In the genomic region with DNA sequence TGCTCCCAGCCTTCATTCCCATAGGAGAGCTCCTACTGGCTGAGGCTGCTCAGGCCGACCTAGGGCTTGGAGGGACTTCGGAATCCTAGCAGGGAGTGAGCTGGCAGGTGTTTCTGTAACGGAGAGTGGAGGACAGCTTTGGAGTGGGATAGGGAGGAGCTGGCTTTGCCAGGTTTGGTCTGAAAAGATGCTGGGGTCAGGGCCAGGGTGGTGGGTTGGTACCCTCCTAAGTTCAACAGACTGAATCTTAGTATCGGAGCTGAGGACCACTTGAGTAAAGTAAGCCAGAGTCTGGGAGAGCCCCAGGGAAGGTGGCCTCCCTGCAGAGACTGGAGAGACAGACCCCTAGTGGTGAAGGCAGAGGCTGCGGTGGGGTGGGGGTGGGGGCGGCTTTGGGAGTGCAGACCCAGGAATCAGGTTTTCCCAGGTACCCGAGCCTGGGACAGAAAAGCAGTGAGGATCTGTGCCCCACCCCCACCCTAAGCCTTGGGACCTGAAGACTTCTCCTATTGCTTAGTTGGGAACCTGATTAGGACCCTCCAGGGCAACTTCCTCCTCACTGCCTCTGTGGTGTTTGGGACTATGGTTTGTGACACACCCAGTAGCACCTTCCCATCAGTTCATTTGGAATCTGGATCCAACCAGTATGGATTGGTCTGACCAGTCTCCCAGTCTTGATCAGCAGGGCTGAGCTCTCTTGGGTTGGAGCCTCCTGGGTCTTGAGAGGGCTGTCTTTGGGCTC, we compare ENCODE assay signal across 8 cellular contexts. TPM values are rescaled to one million over a fixed set of nuclear protein-coding genes. Genes with fewer than 3 reads are reported as not detected.
DNase-seq lines count a peak whose midpoint lies in the region; ATAC-seq and TF ChIP-seq lines count a peak whose summit lies in the region.

No MANE protein-coding gene starts in this region.

- 6 to 14% methylated on average over 7 of the region's 7 CpGs for WGBS in sigmoid colon, 2 donors

- TF ChIP-seq POLR2A in sigmoid colon (IDR thresholded peaks at IDR 0.05), result no peak
- TF ChIP-seq POLR2A in GM18505 (IDR thresholded peaks at IDR 0.05; ENCODE audit: borderline replicate concordance, extremely low read depth, insufficient read depth, insufficient read length), result no peak

- TF ChIP-seq CTCF in glutamatergic neuron (IDR thresholded peaks at IDR 0.05; ENCODE audit: partially characterized antibody, unreplicated experiment), result peak; percentile 48
- TF ChIP-seq CTCF in sigmoid colon (IDR thresholded peaks at IDR 0.05), result peak; percentile 9 to 45 (median 18)

- H3K36me3 Mint-ChIP-seq in activated T-cell treated with anti-CD3 and anti-CD28 coated beads, Interleukin-2, amount 50 U/mL, for 4 hours (ENCODE audit: insufficient read depth), result peaks cover 8% of the 10 kb centered on the region
- H3K36me3 Mint-ChIP-seq in glutamatergic neuron (ENCODE audit: unreplicated experiment), result no peaks in the 10 kb centered on the region

- H3K36me3 ChIP-seq in sigmoid colon, result no peaks in the 10 kb centered on the region

- no peaks in the 10 kb centered on the region for H3K9me3 ChIP-seq in sigmoid colon

- peak overlapping the region; percentile 44 to 84 (median 68) for H3K27ac ChIP-seq in sigmoid colon

- intact Hi-C loops in sigmoid colon (cut with DNase I), result loop anchor here (5.0 to 10.0 kb wide), 5 partner anchors 39 to 331 kb away; a partner anchor contains a TSS

- H3K27me3 ChIP-seq in sigmoid colon, result no peaks in the 10 kb centered on the region

- H3K4me3 ChIP-seq in sigmoid colon, result peak overlapping the region; percentile 25 to 81 (median 52)

- no peak for TF ChIP-seq EP300 in sigmoid colon (IDR thresholded peaks at IDR 0.05)

- H3K27me3 Mint-ChIP-seq in activated T-cell treated with anti-CD3 and anti-CD28 coated beads, Interleukin-2, amount 50 U/mL, for 4 hours (ENCODE audit: low read depth), result no peaks in the 10 kb centered on the region
- peaks cover 2% of the 10 kb centered on the region for H3K27me3 Mint-ChIP-seq in glutamatergic neuron (ENCODE audit: unreplicated experiment)

- H3K9me3 Mint-ChIP-seq in activated T-cell treated with anti-CD3 and anti-CD28 coated beads, Interleukin-2, amount 50 U/mL, for 4 hours, result no peaks in the 10 kb centered on the region
- H3K9me3 Mint-ChIP-seq in glutamatergic neuron (ENCODE audit: unreplicated experiment), result peaks cover 2% of the 10 kb centered on the region

- H3K4me1 ChIP-seq in sigmoid colon, result peaks cover 0 to 49% (median 43%) of the 10 kb centered on the region in 4 donors

- peak overlapping the region; percentile 65 for H3K4me3 Mint-ChIP-seq in activated T-cell treated with anti-CD3 and anti-CD28 coated beads, Interleukin-2, amount 50 U/mL, for 4 hours
- H3K4me3 Mint-ChIP-seq in glutamatergic neuron (ENCODE audit: unreplicated experiment), result peak overlapping the region; percentile 86

- peaks cover 59% of the 10 kb centered on the region for H3K4me1 Mint-ChIP-seq in activated T-cell treated with anti-CD3 and anti-CD28 coated beads, Interleukin-2, amount 50 U/mL, for 4 hours (ENCODE audit: low read depth)
- peaks cover 22% of the 10 kb centered on the region for H3K4me1 Mint-ChIP-seq in glutamatergic neuron (ENCODE audit: low read depth, unreplicated experiment)

- no peak overlapping the region for H3K27ac Mint-ChIP-seq in glutamatergic neuron (ENCODE audit: unreplicated experiment)

- no peak for ATAC-seq in activated T-cell treated with anti-CD3 and anti-CD28 coated beads, Interleukin-2, amount 50 U/mL, for 4 hours
- ATAC-seq in GM18505 (IDR thresholded peaks at IDR 0.05; ENCODE audit: unreplicated experiment) (no peak), HG02798 (IDR thresholded peaks at IDR 0.05; ENCODE audit: poor library complexity, unreplicated experiment) (no peak)

- DNase-seq in DMS 273 (lab: John Stamatoyannopoulos, UW; ENCODE audit: unreplicated experiment), result peak; percentile 62
- DNase-seq in DMS 273 treated with DMSO at 0.1 percent for 48 hours (lab: John Stamatoyannopoulos, UW), result no peak
- peak; percentile 79 for DNase-seq in HuH-7 (ENCODE audit: low spot score)
- DNase-seq in activated T-cell treated with anti-CD3 and anti-CD28 coated beads, Interleukin-2, amount 50 U/mL, for 4 hours, result no peak
- DNase-seq in glutamatergic neuron, result no peak
- no peak for DNase-seq in sigmoid colon

RNA-seq across cellular contexts. Expression of a gene that starts 3.0 kb away (rescaled TPM):
- total RNA-seq in activated T-cell treated with anti-CD3 and anti-CD28 coated beads, Interleukin-2, amount 50 U/mL, for 4 hours, result 1 to 10 TPM; 6.3 to 6.9 (median 6.4) TPM
- 15.4 TPM for total RNA-seq in glutamatergic neuron (ENCODE audit: unreplicated experiment)
- total RNA-seq in sigmoid colon, result 1 to 10 TPM; 2.3 to 6.6 (median 3.4) TPM
- polyA plus RNA-seq in sigmoid colon, result 10 to 100 TPM in 1 of 3 donors, 1 to 10 TPM in 2; 9.0 to 36.7 (median 9.2) TPM

RNA-seq across cellular contexts. Expression of a gene that starts 23.8 kb away (rescaled TPM):
- total RNA-seq in activated T-cell treated with anti-CD3 and anti-CD28 coated beads, Interleukin-2, amount 50 U/mL, for 4 hours, result 1 to 10 TPM; 7.0 to 9.1 (median 8.6) TPM
- total RNA-seq in glutamatergic neuron (ENCODE audit: unreplicated experiment) (14.0 TPM), sigmoid colon (10 to 100 TPM; 11.9 to 23.2 (median 17.2) TPM)
- polyA plus RNA-seq in sigmoid colon, result 10 to 100 TPM in 1 of 3 donors, 1 to 10 TPM in 2; 3.6 to 14.0 (median 5.1) TPM

RNA-seq across cellular contexts. Expression of a gene that starts 52.4 kb away (rescaled TPM):
- 10 to 100 TPM; 22.8 to 26.1 (median 24.4) TPM for total RNA-seq in activated T-cell treated with anti-CD3 and anti-CD28 coated beads, Interleukin-2, amount 50 U/mL, for 4 hours
- total RNA-seq in glutamatergic neuron (ENCODE audit: unreplicated experiment) (22.3 TPM), sigmoid colon (10 to 100 TPM in 3 of 4 donors, 1 to 10 TPM in 1; 8.9 to 16.6 (median 11.8) TPM)
- 10 to 100 TPM in 1 of 3 donors, 1 to 10 TPM in 2; 1.2 to 11.9 (median 1.2) TPM for polyA plus RNA-seq in sigmoid colon

Comparison
In these comparisons a context has a peak if more than half of its experiments do, and no peak if none do; other contexts are left out.
1. DNase-seq: peak in DMS 273 (single experiment) and HuH-7 (single experiment); none in DMS 273 treated with DMSO at 0.1 percent for 48 hours (single experiment), activated T-cell treated with anti-CD3 and anti-CD28 coated beads, Interleukin-2, amount 50 U/mL, for 4 hours (single experiment), glutamatergic neuron (single experiment) and sigmoid colon (single experiment).